8 cellular contexts compared by ENCODE assay signal in the genomic region with DNA sequence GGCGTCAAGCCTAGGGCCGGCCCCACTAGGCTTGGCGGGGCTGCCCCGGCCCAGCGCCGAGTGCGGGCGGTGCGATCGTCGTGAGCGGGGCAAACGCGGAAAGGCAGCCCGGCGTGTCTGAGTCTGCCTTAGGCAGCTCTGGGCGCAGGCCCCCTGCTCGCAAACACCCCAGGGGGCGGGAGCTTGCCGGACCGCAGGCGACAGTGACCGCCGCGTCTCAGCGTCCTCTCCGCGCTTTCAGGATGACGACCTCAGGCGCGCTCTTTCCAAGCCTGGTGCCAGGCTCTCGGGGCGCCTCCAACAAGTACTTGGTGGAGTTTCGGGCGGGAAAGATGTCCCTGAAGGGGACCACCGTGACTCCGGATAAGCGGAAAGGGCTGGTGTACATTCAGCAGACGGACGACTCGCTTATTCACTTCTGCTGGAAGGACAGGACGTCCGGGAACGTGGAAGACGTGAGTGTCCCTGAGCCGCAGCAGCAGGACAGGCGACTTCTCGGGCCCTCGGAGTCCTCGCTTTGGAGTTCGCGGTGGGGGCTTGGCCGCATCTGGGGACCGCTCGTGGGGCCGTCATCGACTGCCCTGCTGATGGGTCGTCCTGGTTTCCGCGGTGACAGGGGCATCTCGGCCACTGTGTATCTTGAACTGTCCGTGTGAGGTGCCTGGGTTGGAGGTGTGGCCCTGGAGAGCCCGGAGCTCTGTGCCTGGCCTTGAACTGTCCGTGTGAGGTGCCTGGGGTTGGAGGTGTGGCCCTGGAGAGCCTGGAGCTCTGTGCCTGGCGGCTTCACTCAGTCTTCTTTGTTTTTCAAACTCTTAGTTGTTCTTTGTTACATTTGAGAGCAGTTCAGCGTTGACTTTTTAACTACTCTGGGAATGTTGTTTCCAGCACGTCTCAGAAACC. TPM values are rescaled to one million over a fixed set of nuclear protein-coding genes. Genes with fewer than 3 reads are reported as not detected.
A peak's percentile ranks its signal among the peaks of the same experiment; 100 is the strongest.
DNase-seq lines count a peak whose midpoint lies in the region; ATAC-seq and TF ChIP-seq lines count a peak whose summit lies in the region.

No MANE protein-coding gene starts in this region.

- no peaks in the 10 kb centered on the region for H3K27me3 ChIP-seq in ovary

- POLR2A ChIA-PET in WTC11 (lab: Charles Lee), result interaction anchor here (1.2 kb wide), 1 partner anchor 65 kb away, joined by 3 read pairs; no protein-coding TSS in a partner anchor

- TF ChIP-seq POLR2A in ovary (IDR thresholded peaks at IDR 0.05), result no peak

- CTCF ChIA-PET in WTC11 (lab: Charles Lee), result interaction anchor here (2.4 kb wide), 1 partner anchor 79 kb away, joined by 16 read pairs; no protein-coding TSS in a partner anchor

- H3K9me3 ChIP-seq in ovary, result no peaks in the 10 kb centered on the region

- H3K36me3 Mint-ChIP-seq in WTC11, result peaks cover 24% of the 10 kb centered on the region

- no peaks in the 10 kb centered on the region for H3K27me3 Mint-ChIP-seq in WTC11 (ENCODE audit: low read depth)

- no peaks in the 10 kb centered on the region for H3K9me3 Mint-ChIP-seq in WTC11

- TF ChIP-seq CTCF in WTC11 (IDR thresholded peaks at IDR 0.05) (no peak), fibroblast of villous mesenchyme (IDR thresholded peaks at IDR 0.05; ENCODE audit: insufficient read depth, low read depth, low read length) (no peak), ovary (IDR thresholded peaks at IDR 0.05) (no peak)

- peak overlapping the region in 1 of 2 donors; percentile 45 for H3K27ac ChIP-seq in ovary

- DNase-seq in DMS53 (lab: John Stamatoyannopoulos, UW) (peak; percentile 73), DMS53 treated with DMSO at 0.1 percent for 48 hours (lab: John Stamatoyannopoulos, UW; ENCODE audit: unreplicated experiment) (no peak), WTC11 (ENCODE audit: low spot score) (no peak), fibroblast of villous mesenchyme (ENCODE audit: low read depth) (peak; percentile 27), ovary (no peak), DMS153 treated with DMSO at 0.1 percent for 48 hours (lab: John Stamatoyannopoulos, UW; ENCODE audit: unreplicated experiment) (no peak)

- no peak for TF ChIP-seq EP300 in ovary (IDR thresholded peaks at IDR 0.05)

- intact Hi-C loops in ovary (cut with DNase I), result loop anchor here (2.0 to 10.0 kb wide), 6 partner anchors 61 to 489 kb away; partner anchors contain the start of gene LAMA5 (in 1 of the 4)

- no peaks in the 10 kb centered on the region for H3K36me3 ChIP-seq in ovary

- H3K4me1 ChIP-seq in ovary (ENCODE audit: insufficient read depth), result peaks cover 11% of the 10 kb centered on the region

- H3K4me1 Mint-ChIP-seq in WTC11, result peaks cover 18% of the 10 kb centered on the region

- H3K4me3 ChIP-seq in fibroblast of villous mesenchyme (ENCODE audit: low read depth, low read length) (peak overlapping the region; percentile 81), ovary (peak overlapping the region; percentile 88)

- peak overlapping the region; percentile 93 for H3K27ac Mint-ChIP-seq in WTC11

- H3K4me3 Mint-ChIP-seq in WTC11, result peak overlapping the region; percentile 86

- 2% methylated on average over 58 to 67 of the region's 67 CpGs for WGBS in ovary, 3 donors

- ATAC-seq in HG02981 (IDR thresholded peaks at IDR 0.05; ENCODE audit: unreplicated experiment) (peak; percentile 5), WTC11 (no peak), HG03095 (IDR thresholded peaks at IDR 0.05; ENCODE audit: unreplicated experiment) (no peak)

TF ChIP-seq in WTC11, 78 proteins besides CTCF, POLR2A, EP300 and RAD21 (continues in another document):
- TF ChIP-seq ESRRA (CRISPR knock-in tag; IDR thresholded peaks at IDR 0.05; ENCODE audit: borderline replicate concordance) (no peak; the same call in 1 of the 2 replicates), ZNF263 (CRISPR knock-in tag; IDR thresholded peaks at IDR 0.05; ENCODE audit: low read depth) (no peak), TP53 (CRISPR knock-in tag; IDR thresholded peaks at IDR 0.05) (no peak), JUN (CRISPR knock-in tag; IDR thresholded peaks at IDR 0.05) (no peak), FOXK1 (CRISPR knock-in tag; IDR thresholded peaks at IDR 0.05) (no peak), IRF2 (CRISPR knock-in tag; IDR thresholded peaks at IDR 0.05; ENCODE audit: borderline replicate concordance, low read depth) (no peak), GRHL2 (CRISPR knock-in tag; IDR thresholded peaks at IDR 0.05; ENCODE audit: insufficient replicate concordance, severe bottlenecking) (no peak), ATF2 (CRISPR knock-in tag; IDR thresholded peaks at IDR 0.05; ENCODE audit: borderline replicate concordance, low read depth) (no peak), PREB (CRISPR knock-in tag; IDR thresholded peaks at IDR 0.05; ENCODE audit: borderline replicate concordance) (no peak), SMAD3 (CRISPR knock-in tag; IDR thresholded peaks at IDR 0.05; ENCODE audit: borderline replicate concordance) (no peak), TCF7 (CRISPR knock-in tag; IDR thresholded peaks at IDR 0.05; ENCODE audit: low read depth) (no peak), ATF1 (CRISPR knock-in tag; IDR thresholded peaks at IDR 0.05) (no peak), ZBTB21 (CRISPR knock-in tag; IDR thresholded peaks at IDR 0.05; ENCODE audit: borderline replicate concordance) (no peak)
- TF ChIP-seq, protein P1, sequence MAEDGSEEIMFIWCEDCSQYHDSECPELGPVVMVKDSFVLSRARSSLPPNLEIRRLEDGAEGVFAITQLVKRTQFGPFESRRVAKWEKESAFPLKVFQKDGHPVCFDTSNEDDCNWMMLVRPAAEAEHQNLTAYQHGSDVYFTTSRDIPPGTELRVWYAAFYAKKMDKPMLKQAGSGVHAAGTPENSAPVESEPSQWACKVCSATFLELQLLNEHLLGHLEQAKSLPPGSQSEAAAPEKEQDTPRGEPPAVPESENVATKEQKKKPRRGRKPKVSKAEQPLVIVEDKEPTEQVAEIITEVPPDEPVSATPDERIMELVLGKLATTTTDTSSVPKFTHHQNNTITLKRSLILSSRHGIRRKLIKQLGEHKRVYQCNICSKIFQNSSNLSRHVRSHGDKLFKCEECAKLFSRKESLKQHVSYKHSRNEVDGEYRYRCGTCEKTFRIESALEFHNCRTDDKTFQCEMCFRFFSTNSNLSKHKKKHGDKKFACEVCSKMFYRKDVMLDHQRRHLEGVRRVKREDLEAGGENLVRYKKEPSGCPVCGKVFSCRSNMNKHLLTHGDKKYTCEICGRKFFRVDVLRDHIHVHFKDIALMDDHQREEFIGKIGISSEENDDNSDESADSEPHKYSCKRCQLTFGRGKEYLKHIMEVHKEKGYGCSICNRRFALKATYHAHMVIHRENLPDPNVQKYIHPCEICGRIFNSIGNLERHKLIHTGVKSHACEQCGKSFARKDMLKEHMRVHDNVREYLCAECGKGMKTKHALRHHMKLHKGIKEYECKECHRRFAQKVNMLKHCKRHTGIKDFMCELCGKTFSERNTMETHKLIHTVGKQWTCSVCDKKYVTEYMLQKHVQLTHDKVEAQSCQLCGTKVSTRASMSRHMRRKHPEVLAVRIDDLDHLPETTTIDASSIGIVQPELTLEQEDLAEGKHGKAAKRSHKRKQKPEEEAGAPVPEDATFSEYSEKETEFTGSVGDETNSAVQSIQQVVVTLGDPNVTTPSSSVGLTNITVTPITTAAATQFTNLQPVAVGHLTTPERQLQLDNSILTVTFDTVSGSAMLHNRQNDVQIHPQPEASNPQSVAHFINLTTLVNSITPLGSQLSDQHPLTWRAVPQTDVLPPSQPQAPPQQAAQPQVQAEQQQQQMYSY (CRISPR knock-in tag; IDR thresholded peaks at IDR 0.05), result no peak
- TF ChIP-seq, protein P2, sequence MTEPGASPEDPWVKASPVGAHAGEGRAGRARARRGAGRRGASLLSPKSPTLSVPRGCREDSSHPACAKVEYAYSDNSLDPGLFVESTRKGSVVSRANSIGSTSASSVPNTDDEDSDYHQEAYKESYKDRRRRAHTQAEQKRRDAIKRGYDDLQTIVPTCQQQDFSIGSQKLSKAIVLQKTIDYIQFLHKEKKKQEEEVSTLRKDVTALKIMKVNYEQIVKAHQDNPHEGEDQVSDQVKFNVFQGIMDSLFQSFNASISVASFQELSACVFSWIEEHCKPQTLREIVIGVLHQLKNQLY (CRISPR knock-in tag; IDR thresholded peaks at IDR 0.05), result no peak
- TF ChIP-seq, protein P3, sequence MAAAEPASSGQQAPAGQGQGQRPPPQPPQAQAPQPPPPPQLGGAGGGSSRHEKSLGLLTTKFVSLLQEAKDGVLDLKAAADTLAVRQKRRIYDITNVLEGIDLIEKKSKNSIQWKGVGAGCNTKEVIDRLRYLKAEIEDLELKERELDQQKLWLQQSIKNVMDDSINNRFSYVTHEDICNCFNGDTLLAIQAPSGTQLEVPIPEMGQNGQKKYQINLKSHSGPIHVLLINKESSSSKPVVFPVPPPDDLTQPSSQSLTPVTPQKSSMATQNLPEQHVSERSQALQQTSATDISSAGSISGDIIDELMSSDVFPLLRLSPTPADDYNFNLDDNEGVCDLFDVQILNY (CRISPR knock-in tag; IDR thresholded peaks at IDR 0.05), result no peak; the same call in 1 of the 2 replicates

RNA-seq across cellular contexts. Expression of gene ADRM1, which starts 0.8 kb away (rescaled TPM):
- total RNA-seq in WTC11 (2021), result 146 to 160 TPM (median 147 TPM) in 3 replicates
- 111 and 138 TPM in 2 replicates for total RNA-seq in fibroblast of villous mesenchyme
- 100 to 1,000 TPM in 1 of 7 donors, 10 to 100 TPM in 6; 42.8 to 109 (median 56.3) TPM for total RNA-seq in ovary
- polyA plus RNA-seq in ovary, result 10 to 100 TPM in 1 of 2 donors, 1 to 10 TPM in 1; 7.8 to 52.5 TPM

Comparison
In these comparisons a context has a peak if more than half of its experiments do, and no peak if none do; other contexts are left out.
1. DNase-seq: peak in DMS53 (single experiment) and fibroblast of villous mesenchyme (single experiment); none in DMS53 treated with DMSO at 0.1 percent for 48 hours (single experiment), WTC11 (single experiment), ovary (0 of 5) and DMS153 treated with DMSO at 0.1 percent for 48 hours (single experiment).